In the genomic region with DNA sequence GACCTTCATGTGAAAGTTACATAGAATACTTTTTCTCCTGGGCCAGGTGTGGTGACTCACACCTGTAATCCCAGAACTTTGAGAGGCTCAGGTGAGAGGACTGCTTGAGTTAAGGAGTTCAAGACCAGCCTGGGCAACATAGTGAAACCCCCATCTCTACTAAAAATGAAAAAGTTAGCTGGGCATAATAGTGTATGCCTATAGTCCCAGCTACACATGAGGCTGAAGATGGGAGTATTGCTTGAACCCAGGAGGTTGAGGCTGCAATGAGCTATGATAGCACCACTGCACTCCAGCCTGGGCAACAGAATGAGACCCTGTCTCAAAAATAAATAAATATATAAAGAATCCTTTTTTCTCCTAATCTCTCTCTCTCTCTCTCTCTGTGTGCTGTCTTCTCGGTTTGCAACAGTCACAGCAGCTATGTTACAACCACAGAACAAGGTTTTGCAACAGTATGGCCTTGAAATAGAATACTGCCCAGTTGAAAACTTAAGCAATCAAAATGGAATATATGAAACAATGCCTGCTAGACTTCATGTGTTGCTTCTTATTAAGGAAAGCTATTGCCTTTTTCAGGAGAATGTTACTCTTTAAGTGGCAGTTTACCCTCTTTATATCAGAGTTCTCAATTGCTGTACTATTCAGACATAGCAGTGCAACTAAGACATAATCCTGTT, we compare ENCODE assay signal across 1 cellular context.
TF ChIP-seq lines count a peak whose summit lies in the region.

No MANE protein-coding gene starts in this region.

TF ChIP-seq in GM23338, 12 proteins besides CTCF, POLR2A, EP300 and RAD21 (continued from another document):
- TF ChIP-seq, protein P1, sequence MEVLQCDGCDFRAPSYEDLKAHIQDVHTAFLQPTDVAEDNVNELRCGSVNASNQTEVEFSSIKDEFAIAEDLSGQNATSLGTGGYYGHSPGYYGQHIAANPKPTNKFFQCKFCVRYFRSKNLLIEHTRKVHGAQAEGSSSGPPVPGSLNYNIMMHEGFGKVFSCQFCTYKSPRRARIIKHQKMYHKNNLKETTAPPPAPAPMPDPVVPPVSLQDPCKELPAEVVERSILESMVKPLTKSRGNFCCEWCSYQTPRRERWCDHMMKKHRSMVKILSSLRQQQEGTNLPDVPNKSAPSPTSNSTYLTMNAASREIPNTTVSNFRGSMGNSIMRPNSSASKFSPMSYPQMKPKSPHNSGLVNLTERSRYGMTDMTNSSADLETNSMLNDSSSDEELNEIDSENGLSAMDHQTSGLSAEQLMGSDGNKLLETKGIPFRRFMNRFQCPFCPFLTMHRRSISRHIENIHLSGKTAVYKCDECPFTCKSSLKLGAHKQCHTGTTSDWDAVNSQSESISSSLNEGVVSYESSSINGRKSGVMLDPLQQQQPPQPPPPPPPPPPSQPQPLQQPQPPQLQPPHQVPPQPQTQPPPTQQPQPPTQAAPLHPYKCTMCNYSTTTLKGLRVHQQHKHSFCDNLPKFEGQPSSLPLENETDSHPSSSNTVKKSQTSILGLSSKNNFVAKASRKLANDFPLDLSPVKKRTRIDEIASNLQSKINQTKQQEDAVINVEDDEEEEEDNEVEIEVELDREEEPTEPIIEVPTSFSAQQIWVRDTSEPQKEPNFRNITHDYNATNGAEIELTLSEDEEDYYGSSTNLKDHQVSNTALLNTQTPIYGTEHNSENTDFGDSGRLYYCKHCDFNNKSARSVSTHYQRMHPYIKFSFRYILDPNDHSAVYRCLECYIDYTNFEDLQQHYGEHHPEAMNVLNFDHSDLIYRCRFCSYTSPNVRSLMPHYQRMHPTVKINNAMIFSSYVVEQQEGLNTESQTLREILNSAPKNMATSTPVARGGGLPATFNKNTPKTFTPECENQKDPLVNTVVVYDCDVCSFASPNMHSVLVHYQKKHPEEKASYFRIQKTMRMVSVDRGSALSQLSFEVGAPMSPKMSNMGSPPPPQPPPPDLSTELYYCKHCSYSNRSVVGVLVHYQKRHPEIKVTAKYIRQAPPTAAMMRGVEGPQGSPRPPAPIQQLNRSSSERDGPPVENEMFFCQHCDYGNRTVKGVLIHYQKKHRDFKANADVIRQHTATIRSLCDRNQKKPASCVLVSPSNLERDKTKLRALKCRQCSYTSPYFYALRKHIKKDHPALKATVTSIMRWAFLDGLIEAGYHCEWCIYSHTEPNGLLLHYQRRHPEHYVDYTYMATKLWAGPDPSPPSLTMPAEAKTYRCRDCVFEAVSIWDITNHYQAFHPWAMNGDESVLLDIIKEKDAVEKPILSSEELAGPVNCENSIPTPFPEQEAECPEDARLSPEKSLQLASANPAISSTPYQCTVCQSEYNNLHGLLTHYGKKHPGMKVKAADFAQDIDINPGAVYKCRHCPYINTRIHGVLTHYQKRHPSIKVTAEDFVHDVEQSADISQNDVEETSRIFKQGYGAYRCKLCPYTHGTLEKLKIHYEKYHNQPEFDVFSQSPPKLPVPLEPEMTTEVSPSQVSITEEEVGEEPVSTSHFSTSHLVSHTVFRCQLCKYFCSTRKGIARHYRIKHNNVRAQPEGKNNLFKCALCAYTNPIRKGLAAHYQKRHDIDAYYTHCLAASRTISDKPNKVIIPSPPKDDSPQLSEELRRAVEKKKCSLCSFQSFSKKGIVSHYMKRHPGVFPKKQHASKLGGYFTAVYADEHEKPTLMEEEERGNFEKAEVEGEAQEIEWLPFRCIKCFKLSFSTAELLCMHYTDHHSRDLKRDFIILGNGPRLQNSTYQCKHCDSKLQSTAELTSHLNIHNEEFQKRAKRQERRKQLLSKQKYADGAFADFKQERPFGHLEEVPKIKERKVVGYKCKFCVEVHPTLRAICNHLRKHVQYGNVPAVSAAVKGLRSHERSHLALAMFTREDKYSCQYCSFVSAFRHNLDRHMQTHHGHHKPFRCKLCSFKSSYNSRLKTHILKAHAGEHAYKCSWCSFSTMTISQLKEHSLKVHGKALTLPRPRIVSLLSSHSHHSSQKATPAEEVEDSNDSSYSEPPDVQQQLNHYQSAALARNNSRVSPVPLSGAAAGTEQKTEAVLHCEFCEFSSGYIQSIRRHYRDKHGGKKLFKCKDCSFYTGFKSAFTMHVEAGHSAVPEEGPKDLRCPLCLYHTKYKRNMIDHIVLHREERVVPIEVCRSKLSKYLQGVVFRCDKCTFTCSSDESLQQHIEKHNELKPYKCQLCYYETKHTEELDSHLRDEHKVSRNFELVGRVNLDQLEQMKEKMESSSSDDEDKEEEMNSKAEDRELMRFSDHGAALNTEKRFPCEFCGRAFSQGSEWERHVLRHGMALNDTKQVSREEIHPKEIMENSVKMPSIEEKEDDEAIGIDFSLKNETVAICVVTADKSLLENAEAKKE (CRISPR knock-in tag; IDR thresholded peaks at IDR 0.05) = no peak
- no peak for TF ChIP-seq CREB1 (CRISPR knock-in tag; IDR thresholded peaks at IDR 0.05; ENCODE audit: low read depth)
- TF ChIP-seq POLR2AphosphoS5 (IDR thresholded peaks at IDR 0.05; ENCODE audit: low read depth) = no peak
- TF ChIP-seq, protein P2, sequence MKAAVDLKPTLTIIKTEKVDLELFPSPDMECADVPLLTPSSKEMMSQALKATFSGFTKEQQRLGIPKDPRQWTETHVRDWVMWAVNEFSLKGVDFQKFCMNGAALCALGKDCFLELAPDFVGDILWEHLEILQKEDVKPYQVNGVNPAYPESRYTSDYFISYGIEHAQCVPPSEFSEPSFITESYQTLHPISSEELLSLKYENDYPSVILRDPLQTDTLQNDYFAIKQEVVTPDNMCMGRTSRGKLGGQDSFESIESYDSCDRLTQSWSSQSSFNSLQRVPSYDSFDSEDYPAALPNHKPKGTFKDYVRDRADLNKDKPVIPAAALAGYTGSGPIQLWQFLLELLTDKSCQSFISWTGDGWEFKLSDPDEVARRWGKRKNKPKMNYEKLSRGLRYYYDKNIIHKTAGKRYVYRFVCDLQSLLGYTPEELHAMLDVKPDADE (IDR thresholded peaks at IDR 0.05) = no peak
- no peak for TF ChIP-seq ZNF114 (CRISPR knock-in tag; IDR thresholded peaks at IDR 0.05)
- TF ChIP-seq, protein P3, sequence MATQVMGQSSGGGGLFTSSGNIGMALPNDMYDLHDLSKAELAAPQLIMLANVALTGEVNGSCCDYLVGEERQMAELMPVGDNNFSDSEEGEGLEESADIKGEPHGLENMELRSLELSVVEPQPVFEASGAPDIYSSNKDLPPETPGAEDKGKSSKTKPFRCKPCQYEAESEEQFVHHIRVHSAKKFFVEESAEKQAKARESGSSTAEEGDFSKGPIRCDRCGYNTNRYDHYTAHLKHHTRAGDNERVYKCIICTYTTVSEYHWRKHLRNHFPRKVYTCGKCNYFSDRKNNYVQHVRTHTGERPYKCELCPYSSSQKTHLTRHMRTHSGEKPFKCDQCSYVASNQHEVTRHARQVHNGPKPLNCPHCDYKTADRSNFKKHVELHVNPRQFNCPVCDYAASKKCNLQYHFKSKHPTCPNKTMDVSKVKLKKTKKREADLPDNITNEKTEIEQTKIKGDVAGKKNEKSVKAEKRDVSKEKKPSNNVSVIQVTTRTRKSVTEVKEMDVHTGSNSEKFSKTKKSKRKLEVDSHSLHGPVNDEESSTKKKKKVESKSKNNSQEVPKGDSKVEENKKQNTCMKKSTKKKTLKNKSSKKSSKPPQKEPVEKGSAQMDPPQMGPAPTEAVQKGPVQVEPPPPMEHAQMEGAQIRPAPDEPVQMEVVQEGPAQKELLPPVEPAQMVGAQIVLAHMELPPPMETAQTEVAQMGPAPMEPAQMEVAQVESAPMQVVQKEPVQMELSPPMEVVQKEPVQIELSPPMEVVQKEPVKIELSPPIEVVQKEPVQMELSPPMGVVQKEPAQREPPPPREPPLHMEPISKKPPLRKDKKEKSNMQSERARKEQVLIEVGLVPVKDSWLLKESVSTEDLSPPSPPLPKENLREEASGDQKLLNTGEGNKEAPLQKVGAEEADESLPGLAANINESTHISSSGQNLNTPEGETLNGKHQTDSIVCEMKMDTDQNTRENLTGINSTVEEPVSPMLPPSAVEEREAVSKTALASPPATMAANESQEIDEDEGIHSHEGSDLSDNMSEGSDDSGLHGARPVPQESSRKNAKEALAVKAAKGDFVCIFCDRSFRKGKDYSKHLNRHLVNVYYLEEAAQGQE (IDR thresholded peaks at IDR 0.05; ENCODE audit: unreplicated experiment) = no peak
TF ChIP-seq in GM23338: peak in this region for 0.
